In the genomic region with DNA sequence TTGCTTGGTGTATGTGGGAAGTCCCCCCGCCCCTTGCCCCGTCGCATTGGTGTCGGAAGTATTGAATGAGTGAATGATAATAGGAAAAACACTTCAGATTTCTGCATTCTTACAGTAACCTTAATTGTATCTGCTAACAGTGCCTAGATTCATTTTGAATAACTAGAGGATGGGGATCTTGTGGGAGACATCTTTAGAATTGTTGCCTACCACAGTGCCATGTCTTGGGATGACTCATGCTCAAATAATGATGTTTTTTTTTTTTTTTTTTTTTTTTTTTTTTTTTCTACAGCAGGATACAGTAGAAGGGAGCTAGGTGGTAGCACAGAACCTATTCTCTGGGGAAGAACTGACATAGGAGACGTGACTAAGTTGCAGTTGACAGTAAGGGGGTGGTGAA, we compare ENCODE assay signal across 18 cellular contexts.
DNase-seq lines count a peak whose midpoint lies in the region; ATAC-seq, FAIRE-seq and TF ChIP-seq lines count a peak whose summit lies in the region.
"Had no signal": no experiment of that assay in that cellular context is flagged by ENCODE, and none has a peak within 500 bp of the region (broad histone marks: within the 10 kb centered on the region; RNA-seq: fewer than 3 reads in every experiment).

No MANE protein-coding gene starts in this region.

- ATAC-seq in Right ventricle myocardium inferior, result no peak
- ATAC-seq: activated CD4-positive, alpha-beta T cell treated with anti-CD3 and anti-CD28 coated beads for 36 hours; activated T-cell treated with anti-CD3 and anti-CD28 coated beads, Interleukin-2, amount 50 U/mL, for 4 hours; body of pancreas had no signal

- CTCF ChIA-PET in activated CD4-positive, alpha-beta memory T cell treated with anti-CD3 and anti-CD28 coated beads for 36 hours (lab: Charles Lee), result no interaction called here

- POLR2A ChIA-PET in activated CD4-positive, alpha-beta memory T cell treated with anti-CD3 and anti-CD28 coated beads for 36 hours (lab: Charles Lee), result no interaction called here

- no peaks in the 10 kb centered on the region for H3K4me1 Mint-ChIP-seq in activated CD4-positive, alpha-beta memory T cell treated with anti-CD3 and anti-CD28 coated beads for 36 hours (ENCODE audit: low read depth)
- H3K4me1 Mint-ChIP-seq: activated CD4-positive, alpha-beta T cell treated with anti-CD3 and anti-CD28 coated beads for 36 hours; IgD-negative memory B cell had no signal

- no peak overlapping the region for H3K4me3 ChIP-seq in brain microvascular endothelial cell (ENCODE audit: low read depth, low read length)
- H3K4me3 ChIP-seq: body of pancreas had no signal

- intact Hi-C loops in activated CD4-positive, alpha-beta memory T cell treated with anti-CD3 and anti-CD28 coated beads for 36 hours (cut with micrococcal nuclease), result no loop called here
- intact Hi-C loops in Right ventricle myocardium inferior (cut with DNase I), result no loop called here

- H3K27me3 Mint-ChIP-seq in activated CD4-positive, alpha-beta memory T cell treated with anti-CD3 and anti-CD28 coated beads for 36 hours, result peaks cover 1% of the 10 kb centered on the region
- H3K27me3 Mint-ChIP-seq: activated CD4-positive, alpha-beta T cell treated with anti-CD3 and anti-CD28 coated beads for 36 hours; IgD-negative memory B cell had no signal

- H3K27ac ChIP-seq in brain microvascular endothelial cell, result no peak overlapping the region
- H3K27ac ChIP-seq: body of pancreas, parathyroid adenoma had no signal

- no peaks in the 10 kb centered on the region for H3K36me3 Mint-ChIP-seq in activated CD4-positive, alpha-beta memory T cell treated with anti-CD3 and anti-CD28 coated beads for 36 hours
- H3K36me3 Mint-ChIP-seq: IgD-negative memory B cell had no signal

- no peak for TF ChIP-seq CTCF in brain microvascular endothelial cell (IDR thresholded peaks at IDR 0.05; ENCODE audit: low read depth, low read length, missing control alignments)

- in situ Hi-C loops in brain microvascular endothelial cell (cut with HindIII; ENCODE audit: low pct_ligation_motif_present, low sequenced_read_pairs), result no loop called here

- no peak for FAIRE-seq in HTR-8/SVneo (lab: Jason Lieb, UNC)

- peak; percentile 4 for DNase-seq in Daoy (ENCODE audit: low read depth)
- DNase-seq in HTR-8/SVneo (ENCODE audit: insufficient read length, low spot score), result peak; percentile 34
- DNase-seq in brain microvascular endothelial cell, result peak; percentile 11
- DNase-seq in kidney glomerular epithelial cell (lab: John Stamatoyannopoulos, UW), result peak; percentile 33
- no peak for DNase-seq in activated CD4-positive, alpha-beta memory T cell treated with anti-CD3 and anti-CD28 coated beads for 36 hours
- no peak for DNase-seq in Right ventricle myocardium inferior (ENCODE audit: missing footprints)
- no peak for DNase-seq in activated gamma-delta T cell treated with Interleukin-2 at 50 U/mL for 16 hours
- no peak for DNase-seq in NCI-H2196 treated with DMSO at 0.1 percent for 48 hours (lab: John Stamatoyannopoulos, UW; ENCODE audit: unreplicated experiment)
- DNase-seq: activated CD4-positive, alpha-beta T cell treated with anti-CD3 and anti-CD28 coated beads for 36 hours; activated T-cell treated with anti-CD3 and anti-CD28 coated beads, Interleukin-2, amount 50 U/mL, for 4 hours; body of pancreas; effector CD8-positive, alpha-beta T cell; NCI-H1092; NCI-H2171 treated with DMSO at 0.1 percent for 48 hours; NK-92 treated with Interleukin-12 subunit alpha and Interleukin-12 subunit beta, amount 100 ng/mL, for 24 hours; SHP77 treated with DMSO at 0.1 percent for 48 hours had no signal

- H3K36me3 ChIP-seq in brain microvascular endothelial cell (replicated peaks), result no peaks in the 10 kb centered on the region

- H3K4me3 Mint-ChIP-seq in activated CD4-positive, alpha-beta memory T cell treated with anti-CD3 and anti-CD28 coated beads for 36 hours, result no peak overlapping the region
- H3K4me3 Mint-ChIP-seq: activated CD4-positive, alpha-beta T cell treated with anti-CD3 and anti-CD28 coated beads for 36 hours; activated T-cell treated with anti-CD3 and anti-CD28 coated beads, Interleukin-2, amount 50 U/mL, for 4 hours; IgD-negative memory B cell had no signal

- H3K27me3 ChIP-seq in brain microvascular endothelial cell (replicated peaks), result no peaks in the 10 kb centered on the region
- H3K27me3 ChIP-seq: body of pancreas had no signal

- no peaks in the 10 kb centered on the region for H3K9me3 Mint-ChIP-seq in activated CD4-positive, alpha-beta memory T cell treated with anti-CD3 and anti-CD28 coated beads for 36 hours
- H3K9me3 Mint-ChIP-seq: activated T-cell treated with anti-CD3 and anti-CD28 coated beads, Interleukin-2, amount 50 U/mL, for 4 hours; IgD-negative memory B cell had no signal

- H3K27ac Mint-ChIP-seq in activated CD4-positive, alpha-beta memory T cell treated with anti-CD3 and anti-CD28 coated beads for 36 hours, result no peak overlapping the region
- H3K27ac Mint-ChIP-seq: activated CD4-positive, alpha-beta T cell treated with anti-CD3 and anti-CD28 coated beads for 36 hours; IgD-negative memory B cell had no signal

Comparison
In these comparisons a context has a peak if more than half of its experiments do, and no peak if none do; other contexts are left out.
1. DNase-seq: peak in Daoy (single experiment), HTR-8/SVneo (single experiment), brain microvascular endothelial cell (single experiment) and kidney glomerular epithelial cell (single experiment); none in activated CD4-positive, alpha-beta memory T cell treated with anti-CD3 and anti-CD28 coated beads for 36 hours (single experiment), Right ventricle myocardium inferior (single experiment), activated gamma-delta T cell treated with Interleukin-2 at 50 U/mL for 16 hours (single experiment) and NCI-H2196 treated with DMSO at 0.1 percent for 48 hours (single experiment).